In the genomic region with DNA sequence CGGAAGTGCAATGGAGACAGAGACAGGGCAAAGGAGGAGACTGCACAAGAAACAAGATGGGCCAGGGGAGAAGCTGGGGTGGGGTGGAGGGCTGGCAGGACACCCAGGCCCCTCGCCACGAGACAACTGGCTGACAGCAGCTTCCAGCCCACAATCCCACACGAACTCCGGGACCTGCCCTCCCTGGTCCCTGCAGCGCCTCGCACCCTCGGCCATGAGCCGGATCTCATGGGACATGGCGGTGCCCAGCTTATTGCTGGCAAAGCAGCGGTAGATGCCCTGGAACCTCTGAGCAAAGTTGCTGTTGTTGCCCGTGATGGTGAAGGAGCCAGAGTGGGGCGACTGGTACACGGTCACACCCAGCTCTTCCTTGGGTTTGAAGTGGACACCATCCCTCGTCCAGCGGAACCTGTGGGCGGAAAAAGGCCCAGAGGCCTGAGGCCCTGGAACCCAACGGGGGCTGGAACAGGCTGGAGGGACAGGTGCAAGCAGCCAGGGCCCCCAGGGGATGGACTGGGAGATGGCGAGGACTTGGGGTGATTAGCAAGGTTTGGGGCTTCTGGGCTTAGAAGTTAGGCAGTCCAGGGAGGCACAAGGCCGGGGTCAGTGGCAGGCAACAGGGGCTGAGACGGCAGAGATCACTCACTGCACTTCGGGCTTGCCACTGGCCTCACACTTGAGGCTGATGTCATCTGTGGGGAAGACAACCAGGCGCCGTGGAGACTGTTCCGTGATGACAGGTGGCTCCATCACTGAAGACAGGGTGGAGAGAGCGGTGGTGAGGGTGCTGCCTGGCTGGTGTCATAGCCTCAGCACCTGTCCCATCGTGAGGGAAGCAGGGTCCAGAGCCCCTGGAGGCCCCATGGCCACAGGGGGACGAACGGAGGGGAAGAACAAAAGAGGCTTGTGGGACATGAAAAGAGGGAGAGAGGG, we compare ENCODE assay signal across 1 cellular context.
TF ChIP-seq lines count a peak whose summit lies in the region.

No MANE protein-coding gene starts in this region.

TF ChIP-seq in IMR-90, 13 proteins besides CTCF, POLR2A, EP300 and RAD21:
- no peak for TF ChIP-seq RCOR1 (IDR thresholded peaks at IDR 0.05; ENCODE audit: insufficient replicate concordance, low read length)
- TF ChIP-seq MAZ (IDR thresholded peaks at IDR 0.05; ENCODE audit: borderline replicate concordance, low read depth, low read length), result no peak
- no peak for TF ChIP-seq RFX5 (IDR thresholded peaks at IDR 0.05; ENCODE audit: low read depth, low read length)
- no peak for TF ChIP-seq NFE2L2 (IDR thresholded peaks at IDR 0.05; ENCODE audit: low read depth, low read length)
- TF ChIP-seq FOS (IDR thresholded peaks at IDR 0.05; ENCODE audit: low read depth, low read length), result no peak
- TF ChIP-seq MXI1 (IDR thresholded peaks at IDR 0.05; ENCODE audit: borderline replicate concordance, low read depth, low read length), result no peak
